Comparison of ENCODE assay signal across 20 cellular contexts in genomic region chr3:4629095-4630007, GRCh38.
"Had no signal": no experiment of that assay in that cellular context is flagged by ENCODE, and none has a peak within 500 bp of the region (broad histone marks: within the 10 kb centered on the region; RNA-seq: fewer than 3 reads in every experiment).

No MANE protein-coding gene starts in this region.

- H3K4me3 ChIP-seq: colonic mucosa, esophagus muscularis mucosa, hepatocyte, lower lobe of right lung, tibial artery had no signal

- H3K4me2 ChIP-seq: hepatocyte had no signal

- H3K36me3 ChIP-seq: colonic mucosa, lower lobe of right lung had no signal

- H2AFZ ChIP-seq: hepatocyte had no signal

- H3K27ac ChIP-seq: colonic mucosa, esophagus muscularis mucosa, hepatocyte, lower lobe of right lung, tibial artery had no signal

- DNase-seq: activated CD4-positive, alpha-beta memory T cell treated with anti-CD3 and anti-CD28 coated beads, Interleukin-2, amount 10 ng/mL, durations not matched to agents 7 days and 5 days; activated CD4-positive, alpha-beta T cell treated with anti-CD3 and anti-CD28 coated beads, Interleukin-2, amount 10 ng/mL, durations not matched to agents 24 days and 14 days; activated naive CD8-positive, alpha-beta T cell treated with anti-CD3 and anti-CD28 coated beads, Interleukin-2, amount 10 ng/mL, durations not matched to agents 7 days and 5 days; activated T-cell treated with anti-CD3 and anti-CD28 coated beads for 4 hours; amygdala; colonic mucosa; glutamatergic neuron; immature natural killer cell; lower lobe of right lung; naive thymus-derived CD4-positive, alpha-beta T cell; retina; stimulated activated CD4-positive, alpha-beta T cell treated with anti-CD3 and anti-CD28 coated beads, Interleukin-4, amount 100 ng/mL, for 1 hour; stimulated activated naive CD4-positive, alpha-beta T cell treated with Interleukin-2 at 50 U/mL for 16 hours; substantia nigra; T-helper 9 cell; tibial artery had no signal

- H3K27me3 Mint-ChIP-seq: activated CD4-positive, alpha-beta memory T cell treated with anti-CD3 and anti-CD28 coated beads, Interleukin-2, amount 10 ng/mL, durations not matched to agents 7 days and 5 days; activated CD4-positive, alpha-beta T cell treated with anti-CD3 and anti-CD28 coated beads, Interleukin-2, amount 10 ng/mL, durations not matched to agents 24 days and 14 days; activated naive CD8-positive, alpha-beta T cell treated with anti-CD3 and anti-CD28 coated beads, Interleukin-2, amount 10 ng/mL, durations not matched to agents 7 days and 5 days; naive thymus-derived CD4-positive, alpha-beta T cell; progenitor cell of endocrine pancreas had no signal

- H3K9me3 ChIP-seq: colonic mucosa, esophagus muscularis mucosa, lower lobe of right lung, tibial artery had no signal

- H3K79me2 ChIP-seq: hepatocyte had no signal

- ATAC-seq: left lobe of liver; lower lobe of right lung; naive thymus-derived CD4-positive, alpha-beta T cell had no signal

- H3K9me3 Mint-ChIP-seq: activated CD4-positive, alpha-beta memory T cell treated with anti-CD3 and anti-CD28 coated beads, Interleukin-2, amount 10 ng/mL, durations not matched to agents 7 days and 5 days; activated CD4-positive, alpha-beta T cell treated with anti-CD3 and anti-CD28 coated beads, Interleukin-2, amount 10 ng/mL, durations not matched to agents 24 days and 14 days; activated naive CD8-positive, alpha-beta T cell treated with anti-CD3 and anti-CD28 coated beads, Interleukin-2, amount 10 ng/mL, durations not matched to agents 7 days and 5 days; immature natural killer cell; naive thymus-derived CD4-positive, alpha-beta T cell had no signal

- H3K27ac Mint-ChIP-seq: activated CD4-positive, alpha-beta memory T cell treated with anti-CD3 and anti-CD28 coated beads, Interleukin-2, amount 10 ng/mL, durations not matched to agents 7 days and 5 days; activated naive CD8-positive, alpha-beta T cell treated with anti-CD3 and anti-CD28 coated beads, Interleukin-2, amount 10 ng/mL, durations not matched to agents 7 days and 5 days; progenitor cell of endocrine pancreas had no signal

- H3K27me3 ChIP-seq: colonic mucosa, esophagus muscularis mucosa, hepatocyte, tibial artery had no signal

- H3K4me1 ChIP-seq: colonic mucosa, lower lobe of right lung had no signal

- H3K4me3 Mint-ChIP-seq: activated CD4-positive, alpha-beta memory T cell treated with anti-CD3 and anti-CD28 coated beads, Interleukin-2, amount 10 ng/mL, durations not matched to agents 7 days and 5 days; activated CD4-positive, alpha-beta T cell treated with anti-CD3 and anti-CD28 coated beads, Interleukin-2, amount 10 ng/mL, durations not matched to agents 24 days and 14 days; activated naive CD8-positive, alpha-beta T cell treated with anti-CD3 and anti-CD28 coated beads, Interleukin-2, amount 10 ng/mL, durations not matched to agents 7 days and 5 days; immature natural killer cell; naive thymus-derived CD4-positive, alpha-beta T cell had no signal
